In genomic region chr9:127734247-127734746, GRCh38 we compare ENCODE assay signal across 10 cellular contexts. TPM values are rescaled to one million over a fixed set of nuclear protein-coding genes. Genes with fewer than 3 reads are reported as not detected.
A peak's percentile ranks its signal among the peaks of the same experiment; 100 is the strongest.
DNase-seq lines count a peak whose midpoint lies in the region; ATAC-seq, FAIRE-seq and TF ChIP-seq lines count a peak whose summit lies in the region.
"Had no signal": no experiment of that assay in that cellular context is flagged by ENCODE, and none has a peak within 500 bp of the region (broad histone marks: within the 10 kb centered on the region; RNA-seq: fewer than 3 reads in every experiment).

No MANE protein-coding gene starts in this region.

- CTCF ChIA-PET in activated naive CD4-positive, alpha-beta T cell treated with anti-CD3 and anti-CD28 coated beads for 36 hours (lab: Charles Lee), result interaction anchor here (0.6 to 3.7 kb wide), 55 partner anchors 9 to 305 kb away, joined by 3 to 52 read pairs (median 4); partner anchors contain the start of genes AK1, CDK9, PTRH1 and STXBP1

- H3K4me3 ChIP-seq in astrocyte of the cerebellum (ENCODE audit: low read depth, low read length), result peak overlapping the region; percentile 64
- H3K4me3 ChIP-seq in right lobe of liver, result peak overlapping the region; percentile 79 to 89 (median 87)
- H3K4me3 ChIP-seq in tibial nerve, result peak overlapping the region; percentile 56 to 91 (median 84)

- H3K4me3 Mint-ChIP-seq in activated naive CD4-positive, alpha-beta T cell treated with anti-CD3 and anti-CD28 coated beads for 36 hours, result peak overlapping the region; percentile 78

- H3K27me3 ChIP-seq in right lobe of liver, result no peaks in the 10 kb centered on the region
- no peaks in the 10 kb centered on the region for H3K27me3 ChIP-seq in tibial nerve

- H3K4me1 Mint-ChIP-seq in activated naive CD4-positive, alpha-beta T cell treated with anti-CD3 and anti-CD28 coated beads for 36 hours (ENCODE audit: low read depth), result peaks cover 13% of the 10 kb centered on the region

- no peak for TF ChIP-seq POLR2A in right lobe of liver (IDR thresholded peaks at IDR 0.05)
- no peak for TF ChIP-seq POLR2A in tibial nerve (IDR thresholded peaks at IDR 0.05)

- DNase-seq in activated naive CD4-positive, alpha-beta T cell treated with anti-CD3 and anti-CD28 coated beads for 36 hours, result no peak
- DNase-seq in activated naive CD4-positive, alpha-beta T cell (lab: John Stamatoyannopoulos, UW), result no peak
- DNase-seq in astrocyte of the cerebellum (ENCODE audit: low read depth) (no peak), right lobe of liver (no peak), tibial nerve (ENCODE audit: low spot score in 2 of 2) (no peak), GM19239 (ENCODE audit: insufficient read length, low spot score) (no peak), C1 segment of cervical spinal cord (lab: John Stamatoyannopoulos, UW) (no peak)

- H3K9me3 ChIP-seq in right lobe of liver (no peaks in the 10 kb centered on the region), tibial nerve (no peaks in the 10 kb centered on the region)

- H3K36me3 ChIP-seq in right lobe of liver (no peaks in the 10 kb centered on the region), tibial nerve (peaks cover 0 to 49% (median 0%) of the 10 kb centered on the region in 3 donors)

- peak overlapping the region in 2 of 3 donors; percentile 63 to 90 for H3K27ac ChIP-seq in right lobe of liver
- peak overlapping the region; percentile 85 to 99 (median 96) for H3K27ac ChIP-seq in tibial nerve

- peaks cover 2% of the 10 kb centered on the region for H3K36me3 Mint-ChIP-seq in activated naive CD4-positive, alpha-beta T cell treated with anti-CD3 and anti-CD28 coated beads for 36 hours (ENCODE audit: low read depth)

- no peak for FAIRE-seq in GM19239 (lab: Jason Lieb, UNC)
- FAIRE-seq: frontal cortex had no signal

- peak overlapping the region; percentile 77 for H3K27ac Mint-ChIP-seq in activated naive CD4-positive, alpha-beta T cell treated with anti-CD3 and anti-CD28 coated beads for 36 hours

- ATAC-seq in right lobe of liver, result no peak
- no peak for ATAC-seq in HG02884 (IDR thresholded peaks at IDR 0.05; ENCODE audit: unreplicated experiment)

- 50% methylated on average over 2 of the region's 22 CpGs for WGBS in right lobe of liver (ENCODE audit: insufficient coverage, low coverage, low lambda C conversion rate, missing lambda C conversion rate)
- WGBS in tibial nerve, 2 donors, result 36 to 46% methylated on average over 5 to 19 of the region's 22 CpGs

- intact Hi-C loops in activated naive CD4-positive, alpha-beta T cell treated with anti-CD3 and anti-CD28 coated beads for 36 hours (cut with micrococcal nuclease), result loop anchor here (1.0 kb wide), 2 partner anchors 144 to 230 kb away; no protein-coding TSS in a partner anchor
- intact Hi-C loops in right lobe of liver (cut with DNase I), result loop anchor here (5.0 to 10.0 kb wide), 3 partner anchors 141 to 147 kb away; partner anchors contain the start of gene AK1 (in 1 of the 2)

- peaks cover 0 to 6% (median 3%) of the 10 kb centered on the region in 4 donors for H3K4me1 ChIP-seq in right lobe of liver
- peaks cover 0 to 23% (median 10%) of the 10 kb centered on the region in 4 donors for H3K4me1 ChIP-seq in tibial nerve

- no peak for TF ChIP-seq EP300 in tibial nerve (IDR thresholded peaks at IDR 0.05)

- no peaks in the 10 kb centered on the region for H3K9me3 Mint-ChIP-seq in activated naive CD4-positive, alpha-beta T cell treated with anti-CD3 and anti-CD28 coated beads for 36 hours

- H3K27me3 Mint-ChIP-seq in activated naive CD4-positive, alpha-beta T cell treated with anti-CD3 and anti-CD28 coated beads for 36 hours (ENCODE audit: low read depth), result no peaks in the 10 kb centered on the region

- in situ Hi-C loops in astrocyte of the cerebellum (cut with HindIII; ENCODE audit: low sequenced_read_pairs), result no loop called here

- TF ChIP-seq CTCF in astrocyte of the cerebellum (IDR thresholded peaks at IDR 0.05; ENCODE audit: low read depth, low read length, missing control alignments) (no peak), right lobe of liver (IDR thresholded peaks at IDR 0.05) (no peak), tibial nerve (IDR thresholded peaks at IDR 0.05) (no peak)

RNA-seq across cellular contexts. Expression of gene TOR2A, which starts 0.8 kb away (rescaled TPM):
- total RNA-seq in activated naive CD4-positive, alpha-beta T cell treated with anti-CD3 and anti-CD28 coated beads for 36 hours, result 10 to 100 TPM; 11.8 to 12.7 TPM
- total RNA-seq in right lobe of liver (10 to 100 TPM in 2 of 6 experiments, 1 to 10 TPM in 4; 6.1 to 15.3 (median 7.7) TPM), tibial nerve (10 to 100 TPM; 13.3 to 15.3 (median 14.4) TPM)

RNA-seq across cellular contexts. Expression of gene TTC16, which starts 18.4 kb away (rescaled TPM):
- total RNA-seq in activated naive CD4-positive, alpha-beta T cell treated with anti-CD3 and anti-CD28 coated beads for 36 hours, result under 1 TPM; 0.50 to 0.79 TPM
- total RNA-seq in right lobe of liver (under 1 TPM in 2 of 6 experiments, not detected in 4; 0.05 to 0.12 TPM), tibial nerve (under 1 TPM in 1 of 4 donors, not detected in 3; 0.30 TPM)
- total RNA-seq: frontal cortex, M059J had no signal

RNA-seq across cellular contexts. Expression of gene PTRH1, which starts 18.8 kb away (rescaled TPM):
- 10 to 100 TPM; 23.3 to 24.1 TPM for total RNA-seq in activated naive CD4-positive, alpha-beta T cell treated with anti-CD3 and anti-CD28 coated beads for 36 hours
- total RNA-seq in right lobe of liver (10 to 100 TPM in 2 of 6 experiments, 1 to 10 TPM in 4; 4.8 to 21.2 (median 6.8) TPM), tibial nerve (10 to 100 TPM in 3 of 4 donors, 1 to 10 TPM in 1; 8.4 to 46.7 (median 23.7) TPM)

RNA-seq across cellular contexts. Expression of gene CFAP157, which starts 27.5 kb away (rescaled TPM):
- total RNA-seq in activated naive CD4-positive, alpha-beta T cell treated with anti-CD3 and anti-CD28 coated beads for 36 hours, result under 1 TPM in 1 of 2 experiments, not detected in 1; 0.07 TPM
- under 1 TPM in 1 of 6 experiments, not detected in 5; 0.10 TPM for total RNA-seq in right lobe of liver
- total RNA-seq in tibial nerve, result 1 to 10 TPM in 1 of 4 donors, under 1 TPM in 1, not detected in 2; 0.90 to 1.2 TPM
- total RNA-seq: frontal cortex, M059J had no signal

RNA-seq across cellular contexts. Expression of gene SH2D3C, which starts 44.2 kb away (rescaled TPM):
- 10 to 100 TPM; 27.2 to 27.3 TPM for total RNA-seq in activated naive CD4-positive, alpha-beta T cell treated with anti-CD3 and anti-CD28 coated beads for 36 hours
- total RNA-seq in right lobe of liver (1 to 10 TPM; 1.7 to 5.6 (median 2.7) TPM), tibial nerve (10 to 100 TPM in 3 of 4 donors, 1 to 10 TPM in 1; 4.2 to 18.9 (median 13.4) TPM)
- total RNA-seq: M059J had no signal
